17 cellular contexts compared by ENCODE assay signal in the genomic region with DNA sequence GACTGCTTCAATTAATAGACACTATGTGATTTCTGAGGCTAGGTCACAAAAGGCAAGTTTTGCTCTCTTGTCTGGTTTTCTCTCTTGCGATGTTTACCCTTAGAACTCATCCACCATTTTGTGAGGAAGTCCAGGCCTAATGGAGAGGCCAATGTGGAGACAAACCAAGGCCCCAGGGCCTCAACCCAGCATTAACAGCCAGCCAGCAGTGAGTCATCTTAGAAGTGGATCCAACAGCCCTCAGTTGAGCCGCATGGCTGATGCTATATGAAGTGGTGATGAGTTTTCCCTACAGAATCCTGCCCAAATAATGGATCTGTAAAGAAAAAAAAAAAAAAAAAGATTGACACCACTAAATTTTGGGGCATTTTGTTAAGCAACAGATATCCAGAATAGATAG.
DNase-seq lines count a peak whose midpoint lies in the region; ATAC-seq and TF ChIP-seq lines count a peak whose summit lies in the region.
"Had no signal": no experiment of that assay in that cellular context is flagged by ENCODE, and none has a peak within 500 bp of the region (broad histone marks: within the 10 kb centered on the region; RNA-seq: fewer than 3 reads in every experiment).

No MANE protein-coding gene starts in this region.

- H3K27me3 ChIP-seq in uterus, result no peaks in the 10 kb centered on the region
- H3K27me3 ChIP-seq: BLaER1 treated with 17β-estradiol and CSF1 and Interleukin-3, amounts not matched to agents 10 nM and 100 nM had no signal

- H3K27me3 Mint-ChIP-seq in neural crest cell (ENCODE audit: low read depth), result no peaks in the 10 kb centered on the region
- H3K27me3 Mint-ChIP-seq in glutamatergic neuron (ENCODE audit: unreplicated experiment), result no peaks in the 10 kb centered on the region

- H3K36me3 ChIP-seq in uterus, result no peaks in the 10 kb centered on the region

- H3K4me1 Mint-ChIP-seq in neural crest cell (peaks cover 32% of the 10 kb centered on the region), glutamatergic neuron (ENCODE audit: low read depth, unreplicated experiment) (no peaks in the 10 kb centered on the region)
- H3K4me1 Mint-ChIP-seq: CD4-positive, CD25-positive, alpha-beta regulatory T cell had no signal

- peaks cover 0 to 5% of the 10 kb centered on the region in 2 donors for H3K9me3 ChIP-seq in uterus

- intact Hi-C loops in uterus (cut with DNase I; ENCODE audit: low total_unique reads), result no loop called here

- H3K4me3 Mint-ChIP-seq in neural crest cell (peak overlapping the region; percentile 2), glutamatergic neuron (ENCODE audit: unreplicated experiment) (no peak overlapping the region)
- H3K4me3 Mint-ChIP-seq: CD4-positive, CD25-positive, alpha-beta regulatory T cell; GM23338 had no signal

- DNase-seq in COLO829 (ENCODE audit: low spot score) (peak; percentile 58), M059J (ENCODE audit: low read depth) (peak; percentile 70), epithelial cell of esophagus (ENCODE audit: low read depth) (peak; percentile 28), neural crest cell (ENCODE audit: low read depth, low spot score) (no peak), glutamatergic neuron (no peak), uterus (no peak)
- DNase-seq: ACHN; Calu3; CD4-positive, CD25-positive, alpha-beta regulatory T cell; DMS 273 treated with DMSO at 0.1 percent for 48 hours; DMS79; EL; GDM1; H7 had no signal

- H3K27ac ChIP-seq in uterus, result no peak overlapping the region
- H3K27ac ChIP-seq: BLaER1 treated with 17β-estradiol and CSF1 and Interleukin-3, amounts not matched to agents 10 nM and 100 nM had no signal

- H3K4me1 ChIP-seq in uterus, result no peaks in the 10 kb centered on the region

- H3K9me3 Mint-ChIP-seq in neural crest cell (peaks cover 18% of the 10 kb centered on the region), glutamatergic neuron (ENCODE audit: unreplicated experiment) (peaks cover 2% of the 10 kb centered on the region)

- TF ChIP-seq POLR2A in uterus (IDR thresholded peaks at IDR 0.05), result no peak

- TF ChIP-seq CTCF in epithelial cell of esophagus (IDR thresholded peaks at IDR 0.05; ENCODE audit: insufficient read depth, low read depth, low read length, missing control alignments) (no peak), neural crest cell (conservative IDR thresholded peaks at IDR 0.05) (no peak), glutamatergic neuron (IDR thresholded peaks at IDR 0.05; ENCODE audit: partially characterized antibody, unreplicated experiment) (no peak), uterus (IDR thresholded peaks at IDR 0.05) (no peak)

- H3K36me3 Mint-ChIP-seq in neural crest cell (ENCODE audit: low read depth) (peaks cover 9% of the 10 kb centered on the region), glutamatergic neuron (ENCODE audit: unreplicated experiment) (no peaks in the 10 kb centered on the region)
- H3K36me3 Mint-ChIP-seq: CD4-positive, CD25-positive, alpha-beta regulatory T cell had no signal

- ATAC-seq in HG03045 (IDR thresholded peaks at IDR 0.05; ENCODE audit: unreplicated experiment), result no peak
- ATAC-seq: GM23338 had no signal

- H3K27ac Mint-ChIP-seq in neural crest cell (ENCODE audit: unreplicated experiment) (peak overlapping the region; percentile 36), glutamatergic neuron (ENCODE audit: unreplicated experiment) (no peak overlapping the region)
- H3K27ac Mint-ChIP-seq: CD4-positive, CD25-positive, alpha-beta regulatory T cell; GM23338 had no signal

- no peak overlapping the region for H3K4me3 ChIP-seq in epithelial cell of esophagus (ENCODE audit: low read length)
- H3K4me3 ChIP-seq in uterus, result no peak overlapping the region
- H3K4me3 ChIP-seq: BLaER1 treated with 17β-estradiol and CSF1 and Interleukin-3, amounts not matched to agents 10 nM and 100 nM; GM23338 had no signal

Comparison
In these comparisons a context has a peak if more than half of its experiments do, and no peak if none do; other contexts are left out.
1. DNase-seq: peak in COLO829 (single experiment), M059J (single experiment) and epithelial cell of esophagus (single experiment); none in neural crest cell (single experiment), glutamatergic neuron (single experiment) and uterus (0 of 2).